ENCODE assay signal across 25 cellular contexts in genomic region chr13:42883142-42883541, GRCh38.
DNase-seq lines count a peak whose midpoint lies in the region; ATAC-seq, FAIRE-seq and TF ChIP-seq lines count a peak whose summit lies in the region.
"Had no signal": no experiment of that assay in that cellular context is flagged by ENCODE, and none has a peak within 500 bp of the region (broad histone marks: within the 10 kb centered on the region; RNA-seq: fewer than 3 reads in every experiment).

No MANE protein-coding gene starts in this region.

- H3K27me3 Mint-ChIP-seq in activated T-cell treated with anti-CD3 and anti-CD28 coated beads, Interleukin-2, amount 50 U/mL, for 72 hours (ENCODE audit: low read depth) = peaks cover 18% of the 10 kb centered on the region

- no peak for TF ChIP-seq CTCF in bronchial epithelial cell (IDR thresholded peaks at IDR 0.05; ENCODE audit: insufficient read depth, low read length, severe bottlenecking)

- H3K27me3 ChIP-seq in bronchial epithelial cell (ENCODE audit: control insufficient read depth, insufficient read depth, low read length) = no peaks in the 10 kb centered on the region
- H3K27me3 ChIP-seq: dorsolateral prefrontal cortex, heart left ventricle, left lung, SJCRH30, thyroid gland had no signal

- no peak overlapping the region for H3K27ac Mint-ChIP-seq in activated T-cell treated with anti-CD3 and anti-CD28 coated beads, Interleukin-2, amount 50 U/mL, for 72 hours
- H3K27ac Mint-ChIP-seq: activated CD8-positive, alpha-beta memory T cell treated with anti-CD3 and anti-CD28 coated beads, Interleukin-2, amount 10 ng/mL, durations not matched to agents 7 days and 5 days; activated naive CD4-positive, alpha-beta T cell treated with anti-CD3 and anti-CD28 coated beads for 36 hours; CD14-positive monocyte; natural killer cell treated with Interleukin-12 subunit alpha and Interleukin-12 subunit beta and Interleukin-15 and Interleukin-18, amount 100 ng/mL, for 72 hours; stimulated activated naive CD8-positive, alpha-beta T cell treated with anti-CD3 and anti-CD28 coated beads, Interleukin-15, amount 100 ng/mL, for 72 hours had no signal

- H3K9me3 Mint-ChIP-seq in activated T-cell treated with anti-CD3 and anti-CD28 coated beads, Interleukin-2, amount 50 U/mL, for 72 hours = no peaks in the 10 kb centered on the region
- H3K9me3 Mint-ChIP-seq: activated naive CD4-positive, alpha-beta T cell treated with anti-CD3 and anti-CD28 coated beads for 36 hours; natural killer cell treated with Interleukin-12 subunit alpha and Interleukin-12 subunit beta and Interleukin-15 and Interleukin-18, amount 100 ng/mL, for 72 hours; stimulated activated naive CD8-positive, alpha-beta T cell treated with anti-CD3 and anti-CD28 coated beads, Interleukin-15, amount 100 ng/mL, for 72 hours had no signal

- no peaks in the 10 kb centered on the region for H3K36me3 Mint-ChIP-seq in activated T-cell treated with anti-CD3 and anti-CD28 coated beads, Interleukin-2, amount 50 U/mL, for 72 hours (ENCODE audit: insufficient read depth in 2 of 2)

- no peak for ATAC-seq in GM21360 (IDR thresholded peaks at IDR 0.05; ENCODE audit: unreplicated experiment)
- ATAC-seq in activated T-cell treated with anti-CD3 and anti-CD28 coated beads, Interleukin-2, amount 50 U/mL, for 72 hours (replicated peaks in 1 of 2) = no peak
- ATAC-seq: activated CD8-positive, alpha-beta memory T cell treated with anti-CD3 and anti-CD28 coated beads, Interleukin-2, amount 10 ng/mL, durations not matched to agents 7 days and 5 days; left lung; natural killer cell treated with Interleukin-12 subunit alpha and Interleukin-12 subunit beta and Interleukin-15 and Interleukin-18, amount 100 ng/mL, for 72 hours; Panc1; stimulated activated naive CD8-positive, alpha-beta T cell treated with anti-CD3 and anti-CD28 coated beads, Interleukin-15, amount 100 ng/mL, for 72 hours had no signal

- DNase-seq in EH (ENCODE audit: low read depth) (peak; percentile 27), RPMI7951 (ENCODE audit: low read depth) (peak; percentile 29), bronchial epithelial cell (ENCODE audit: low read depth) (peak; percentile 46), kidney tubule cell (ENCODE audit: low spot score) (peak; percentile 17), ACHN (no peak), CD1c-positive myeloid dendritic cell (ENCODE audit: extremely low spot score) (no peak)
- DNase-seq in activated T-cell treated with anti-CD3 and anti-CD28 coated beads, Interleukin-2, amount 50 U/mL, for 72 hours = no peak
- DNase-seq: activated CD4-positive, alpha-beta T cell treated with anti-CD3 and anti-CD28 coated beads, Interleukin-2, amount 50 U/mL, for 1 hour; activated CD8-positive, alpha-beta memory T cell treated with anti-CD3 and anti-CD28 coated beads, Interleukin-2, amount 10 ng/mL, durations not matched to agents 7 days and 5 days; amniotic stem cell; central memory CD4-positive, alpha-beta T cell; dorsolateral prefrontal cortex; left lung; NK-92 treated with Interleukin-12 subunit alpha and Interleukin-12 subunit beta, amount 100 ng/mL, for 24 hours; stimulated activated naive CD8-positive, alpha-beta T cell treated with anti-CD3 and anti-CD28 coated beads, Interleukin-15, amount 100 ng/mL, for 72 hours had no signal

- FAIRE-seq in bronchial epithelial cell (lab: Jason Lieb, UNC) = peak; percentile 62
- FAIRE-seq: GM18507, H1 had no signal

- in situ Hi-C loops in ACHN (cut with HindIII; ENCODE audit: low pct_ligation_motif_present, low pct_unique_long_range_greater_than_20kb, low sequenced_read_pairs) = no loop called here

- no peaks in the 10 kb centered on the region for H3K36me3 ChIP-seq in bronchial epithelial cell (ENCODE audit: control insufficient read depth, insufficient read depth, low read length)
- H3K36me3 ChIP-seq: SJCRH30, thyroid gland had no signal

- H3K4me1 Mint-ChIP-seq in activated T-cell treated with anti-CD3 and anti-CD28 coated beads, Interleukin-2, amount 50 U/mL, for 72 hours (ENCODE audit: low read depth) = no peaks in the 10 kb centered on the region
- H3K4me1 Mint-ChIP-seq: activated CD8-positive, alpha-beta memory T cell treated with anti-CD3 and anti-CD28 coated beads, Interleukin-2, amount 10 ng/mL, durations not matched to agents 7 days and 5 days; stimulated activated naive CD8-positive, alpha-beta T cell treated with anti-CD3 and anti-CD28 coated beads, Interleukin-15, amount 100 ng/mL, for 72 hours had no signal

- H3K4me3 Mint-ChIP-seq in activated T-cell treated with anti-CD3 and anti-CD28 coated beads, Interleukin-2, amount 50 U/mL, for 72 hours = no peak overlapping the region
- H3K4me3 Mint-ChIP-seq: activated CD8-positive, alpha-beta memory T cell treated with anti-CD3 and anti-CD28 coated beads, Interleukin-2, amount 10 ng/mL, durations not matched to agents 7 days and 5 days; activated naive CD4-positive, alpha-beta T cell treated with anti-CD3 and anti-CD28 coated beads for 36 hours; CD14-positive monocyte; natural killer cell treated with Interleukin-12 subunit alpha and Interleukin-12 subunit beta and Interleukin-15 and Interleukin-18, amount 100 ng/mL, for 72 hours; stimulated activated naive CD8-positive, alpha-beta T cell treated with anti-CD3 and anti-CD28 coated beads, Interleukin-15, amount 100 ng/mL, for 72 hours had no signal

- H3K4me3 ChIP-seq in bronchial epithelial cell (ENCODE audit: low read depth, low read length) = no peak overlapping the region
- H3K4me3 ChIP-seq: dorsolateral prefrontal cortex, heart left ventricle, left lung, SJCRH30, thyroid gland had no signal

Comparison
In these comparisons a context has a peak if more than half of its experiments do, and no peak if none do; other contexts are left out.
1. DNase-seq: peak in EH (single experiment), RPMI7951 (single experiment), bronchial epithelial cell (single experiment) and kidney tubule cell (single experiment); none in ACHN (single experiment), activated T-cell treated with anti-CD3 and anti-CD28 coated beads, Interleukin-2, amount 50 U/mL, for 72 hours (0 of 2) and CD1c-positive myeloid dendritic cell (single experiment).